ENCODE assay signal across 30 cellular contexts in genomic region chr18:21129586-21130216, GRCh38. TPM values are rescaled to one million over a fixed set of nuclear protein-coding genes. Genes with fewer than 3 reads are reported as not detected.
DNase-seq lines count a peak whose midpoint lies in the region; ATAC-seq lines count a peak whose summit lies in the region.
"Had no signal": no experiment of that assay in that cellular context is flagged by ENCODE, and none has a peak within 500 bp of the region (broad histone marks: within the 10 kb centered on the region; RNA-seq: fewer than 3 reads in every experiment).

No MANE protein-coding gene starts in this region.

- no peak overlapping the region for H3K4me3 ChIP-seq in adipocyte (ENCODE audit: low read length)
- no peak overlapping the region for H3K4me3 ChIP-seq in skeletal muscle satellite cell (ENCODE audit: low read length)
- no peak overlapping the region for H3K4me3 ChIP-seq in CD8-positive, alpha-beta memory T cell (ENCODE audit: low read length)
- H3K4me3 ChIP-seq: body of pancreas, heart left ventricle, lung, mucosa of descending colon, sigmoid colon had no signal

- no peaks in the 10 kb centered on the region for H3K4me1 Mint-ChIP-seq in activated CD8-positive, alpha-beta T cell treated with anti-CD3 and anti-CD28 coated beads, Interleukin-2, amount 10 ng/mL, durations not matched to agents 7 days and 5 days (ENCODE audit: low read depth)
- no peaks in the 10 kb centered on the region for H3K4me1 Mint-ChIP-seq in CD8-positive, alpha-beta memory T cell
- H3K4me1 Mint-ChIP-seq: B cell, nephron progenitor cell had no signal

- ATAC-seq in activated CD8-positive, alpha-beta T cell treated with anti-CD3 and anti-CD28 coated beads, Interleukin-2, amount 10 ng/mL, durations not matched to agents 7 days and 5 days: no peak
- no peak for ATAC-seq in GM21423 (IDR thresholded peaks at IDR 0.05; ENCODE audit: unreplicated experiment)
- ATAC-seq: activated CD4-positive, alpha-beta T cell treated with anti-CD3 and anti-CD28 coated beads for 36 hours; body of pancreas; HCT116; mucosa of descending colon; stimulated activated naive CD8-positive, alpha-beta T cell treated with anti-CD3 and anti-CD28 coated beads, Interleukin-15, Interleukin-2, amounts not matched to agents 100 U/mL and 50 U/mL, for 24 hours had no signal

- no peak overlapping the region for H3K4me3 Mint-ChIP-seq in activated CD8-positive, alpha-beta T cell treated with anti-CD3 and anti-CD28 coated beads, Interleukin-2, amount 10 ng/mL, durations not matched to agents 7 days and 5 days
- no peak overlapping the region for H3K4me3 Mint-ChIP-seq in CD8-positive, alpha-beta memory T cell
- H3K4me3 Mint-ChIP-seq: activated CD4-positive, alpha-beta T cell treated with anti-CD3 and anti-CD28 coated beads for 36 hours; B cell; nephron progenitor cell; T-helper 1 cell treated with Interleukin-12 subunit alpha and Interleukin-12 subunit beta and Interleukin-4 antibody, amounts not matched to agents 30 μg/mL and 1 μg/mL, for 36 hours had no signal

- no peak overlapping the region for H3K27ac ChIP-seq in CD8-positive, alpha-beta memory T cell (ENCODE audit: low read depth, low read length)
- H3K27ac ChIP-seq: body of pancreas, heart left ventricle, sigmoid colon, testis had no signal

- no peaks in the 10 kb centered on the region for H3K27me3 ChIP-seq in adipocyte (replicated peaks; ENCODE audit: control insufficient read depth, insufficient read depth, low read length)
- H3K27me3 ChIP-seq in skeletal muscle satellite cell (ENCODE audit: control insufficient read depth, insufficient read depth, low read length): no peaks in the 10 kb centered on the region
- no peaks in the 10 kb centered on the region for H3K27me3 ChIP-seq in CD8-positive, alpha-beta memory T cell (ENCODE audit: insufficient read depth, low read length, poor library complexity, severe bottlenecking)
- H3K27me3 ChIP-seq: body of pancreas, heart left ventricle, sigmoid colon, testis had no signal

- H3K4me1 ChIP-seq in adipocyte (ENCODE audit: control insufficient read depth, insufficient read depth, low read length) (peaks cover 4% of the 10 kb centered on the region), skeletal muscle satellite cell (ENCODE audit: control insufficient read depth, insufficient read depth, low read length) (peaks cover 12% of the 10 kb centered on the region)
- H3K4me1 ChIP-seq in CD8-positive, alpha-beta memory T cell (ENCODE audit: insufficient read depth, low read length): no peaks in the 10 kb centered on the region
- H3K4me1 ChIP-seq: body of pancreas, sigmoid colon had no signal

- H3K36me3 ChIP-seq in adipocyte (ENCODE audit: control insufficient read depth, insufficient read depth, low read length, severe bottlenecking): no peaks in the 10 kb centered on the region
- H3K36me3 ChIP-seq in skeletal muscle satellite cell (ENCODE audit: insufficient read depth, low read length): no peaks in the 10 kb centered on the region
- no peaks in the 10 kb centered on the region for H3K36me3 ChIP-seq in CD8-positive, alpha-beta memory T cell (ENCODE audit: insufficient read depth, low read length)
- H3K36me3 ChIP-seq: heart left ventricle, sigmoid colon had no signal

- CTCF ChIA-PET in activated CD8-positive, alpha-beta T cell treated with anti-CD3 and anti-CD28 coated beads, Interleukin-2, amount 10 ng/mL, durations not matched to agents 7 days and 5 days (lab: Charles Lee): no interaction called here
- CTCF ChIA-PET in CD8-positive, alpha-beta memory T cell (lab: Charles Lee): no interaction called here

- H3K9me3 ChIP-seq in adipocyte (ENCODE audit: control insufficient read depth, low read length) (no peaks in the 10 kb centered on the region), skeletal muscle satellite cell (replicated peaks; ENCODE audit: low read length) (no peaks in the 10 kb centered on the region)
- no peaks in the 10 kb centered on the region for H3K9me3 ChIP-seq in CD8-positive, alpha-beta memory T cell (ENCODE audit: low read length)
- H3K9me3 ChIP-seq: body of pancreas, heart left ventricle, mucosa of descending colon, sigmoid colon, testis had no signal

- no peak overlapping the region for H3K4me2 ChIP-seq in skeletal muscle satellite cell (ENCODE audit: low read length)

- H3K9me3 Mint-ChIP-seq in activated CD8-positive, alpha-beta T cell treated with anti-CD3 and anti-CD28 coated beads, Interleukin-2, amount 10 ng/mL, durations not matched to agents 7 days and 5 days (ENCODE audit: insufficient read depth): no peaks in the 10 kb centered on the region
- no peaks in the 10 kb centered on the region for H3K9me3 Mint-ChIP-seq in CD8-positive, alpha-beta memory T cell
- H3K9me3 Mint-ChIP-seq: T-helper 1 cell treated with Interleukin-12 subunit alpha and Interleukin-12 subunit beta and Interleukin-4 antibody, amounts not matched to agents 30 μg/mL and 1 μg/mL, for 36 hours had no signal

- H3K27me3 Mint-ChIP-seq in activated CD8-positive, alpha-beta T cell treated with anti-CD3 and anti-CD28 coated beads, Interleukin-2, amount 10 ng/mL, durations not matched to agents 7 days and 5 days (ENCODE audit: low read depth): no peaks in the 10 kb centered on the region
- peaks cover 3 to 5% of the 10 kb centered on the region in 2 donors for H3K27me3 Mint-ChIP-seq in CD8-positive, alpha-beta memory T cell
- H3K27me3 Mint-ChIP-seq: activated CD4-positive, alpha-beta T cell treated with anti-CD3 and anti-CD28 coated beads for 36 hours had no signal

- H3K27ac Mint-ChIP-seq in activated CD8-positive, alpha-beta T cell treated with anti-CD3 and anti-CD28 coated beads, Interleukin-2, amount 10 ng/mL, durations not matched to agents 7 days and 5 days: no peak overlapping the region
- H3K27ac Mint-ChIP-seq in CD8-positive, alpha-beta memory T cell: no peak overlapping the region
- H3K27ac Mint-ChIP-seq: activated CD4-positive, alpha-beta T cell treated with anti-CD3 and anti-CD28 coated beads for 36 hours; B cell; nephron progenitor cell; T-helper 1 cell treated with Interleukin-12 subunit alpha and Interleukin-12 subunit beta and Interleukin-4 antibody, amounts not matched to agents 30 μg/mL and 1 μg/mL, for 36 hours had no signal

- POLR2A ChIA-PET in activated CD8-positive, alpha-beta T cell treated with anti-CD3 and anti-CD28 coated beads, Interleukin-2, amount 10 ng/mL, durations not matched to agents 7 days and 5 days (lab: Charles Lee): no interaction called here
- POLR2A ChIA-PET in CD8-positive, alpha-beta memory T cell (lab: Charles Lee): no interaction called here

- no peak overlapping the region for H3K9ac ChIP-seq in adipocyte (ENCODE audit: low read length)
- peak overlapping the region; percentile 18 for H3K9ac ChIP-seq in skeletal muscle satellite cell (ENCODE audit: low read depth, low read length)

- DNase-seq in EL (peak; percentile 70), adipocyte (ENCODE audit: low read depth) (peak; percentile 73), fibroblast of peridontal ligament (ENCODE audit: extremely low read depth) (peak; percentile 90)
- no peak for DNase-seq in activated CD8-positive, alpha-beta T cell treated with anti-CD3 and anti-CD28 coated beads, Interleukin-2, amount 10 ng/mL, durations not matched to agents 7 days and 5 days
- no peak for DNase-seq in CD8-positive, alpha-beta memory T cell
- DNase-seq: activated CD4-positive, alpha-beta T cell treated with anti-CD3 and anti-CD28 coated beads for 36 hours; activated CD8-positive, alpha-beta memory T cell treated with anti-CD3 and anti-CD28 coated beads for 24 hours; activated gamma-delta T cell; activated T-cell treated with anti-CD3 and anti-CD28 coated beads, Interleukin-2, amount 50 U/mL, for 1 hour; body of pancreas; cerebellar nuclear complex; DMS53; GF-D8; heart left ventricle; mucosa of descending colon; NCI-H1417; NCI-H2081 treated with DMSO at 0.1 percent for 48 hours; NCI-H446; NCI-H774; nephron progenitor cell; posterior cingulate gyrus; sigmoid colon; stimulated activated naive CD8-positive, alpha-beta T cell treated with anti-CD3 and anti-CD28 coated beads, Interleukin-15, Interleukin-2, amounts not matched to agents 100 U/mL and 50 U/mL, for 24 hours; testis had no signal

- H3K36me3 Mint-ChIP-seq in activated CD8-positive, alpha-beta T cell treated with anti-CD3 and anti-CD28 coated beads, Interleukin-2, amount 10 ng/mL, durations not matched to agents 7 days and 5 days (ENCODE audit: low read depth): no peaks in the 10 kb centered on the region
- peaks cover 0 to 1% (median 0%) of the 10 kb centered on the region in 3 donors for H3K36me3 Mint-ChIP-seq in CD8-positive, alpha-beta memory T cell

RNA-seq across cellular contexts. Expression of gene ROCK1, which starts 18.1 kb away (rescaled TPM):
- 26.1 and 27.5 TPM in 2 replicates for total RNA-seq in skeletal muscle satellite cell (2012; rRNA removed)
- total RNA-seq in activated CD8-positive, alpha-beta T cell treated with anti-CD3 and anti-CD28 coated beads, Interleukin-2, amount 10 ng/mL, durations not matched to agents 7 days and 5 days: 10 to 100 TPM; 63.7 to 69.4 TPM
- 10 to 100 TPM; 62.0 to 66.5 TPM for total RNA-seq in CD8-positive, alpha-beta memory T cell
- 41.7 TPM for polyA plus RNA-seq in CD8-positive, alpha-beta memory T cell

Comparison
In these comparisons a context has a peak if more than half of its experiments do, and no peak if none do; other contexts are left out.
1. DNase-seq: peak in EL (single experiment), adipocyte (single experiment) and fibroblast of peridontal ligament (single experiment); none in activated CD8-positive, alpha-beta T cell treated with anti-CD3 and anti-CD28 coated beads, Interleukin-2, amount 10 ng/mL, durations not matched to agents 7 days and 5 days (single experiment) and CD8-positive, alpha-beta memory T cell (0 of 5).